8 cellular contexts compared by ENCODE assay signal in genomic region chr1:47725732-47726495, GRCh38.
DNase-seq lines count a peak whose midpoint lies in the region; ATAC-seq and TF ChIP-seq lines count a peak whose summit lies in the region.

No MANE protein-coding gene starts in this region.

- peak; percentile 77 for DNase-seq in ELR (ENCODE audit: low read depth)
- peak; percentile 79 for DNase-seq in H4 (ENCODE audit: low spot score)
- peak; percentile 77 to 83 for DNase-seq in Kasumi-1 (lab: John Stamatoyannopoulos, UW)
- no peak for DNase-seq in RWPE2 (ENCODE audit: low spot score)
- peak; percentile 83 for DNase-seq in Right ventricle myocardium superior
- DNase-seq in posterior vena cava (ENCODE audit: low spot score), result peak; percentile 92
- DNase-seq in ureter (ENCODE audit: low spot score), result peak; percentile 82

- H3K9me3 ChIP-seq in RWPE2 (ENCODE audit: severe bottlenecking), result no peaks in the 10 kb centered on the region

- ATAC-seq in RWPE2 (ENCODE audit: low read depth) (peak; percentile 87), Right ventricle myocardium superior (ENCODE audit: poor library complexity) (peak; percentile 95)

- intact Hi-C loops in Right ventricle myocardium superior (cut with DNase I), result no loop called here
- intact Hi-C loops in posterior vena cava (cut with DNase I), result no loop called here

- H3K36me3 Mint-ChIP-seq in activated naive CD4-positive, alpha-beta T cell treated with anti-CD3 and anti-CD28 coated beads, Interleukin-2, amount 50 U/mL, for 24 hours, result no peaks in the 10 kb centered on the region

- H3K4me3 Mint-ChIP-seq in activated naive CD4-positive, alpha-beta T cell treated with anti-CD3 and anti-CD28 coated beads, Interleukin-2, amount 50 U/mL, for 24 hours, result peak overlapping the region; percentile 75

- no peaks in the 10 kb centered on the region for H3K9me3 Mint-ChIP-seq in activated naive CD4-positive, alpha-beta T cell treated with anti-CD3 and anti-CD28 coated beads, Interleukin-2, amount 50 U/mL, for 24 hours

- H3K36me3 ChIP-seq in RWPE2 (ENCODE audit: low read depth), result no peaks in the 10 kb centered on the region

- H3K4me3 ChIP-seq in RWPE2 (ENCODE audit: severe bottlenecking), result no peak overlapping the region

- no peak overlapping the region for H3K27ac ChIP-seq in RWPE2 (ENCODE audit: poor library complexity, severe bottlenecking)

- peak; percentile 91 for TF ChIP-seq CTCF in RWPE2 (IDR thresholded peaks at IDR 0.05; ENCODE audit: poor library complexity, severe bottlenecking)

- peaks cover 29% of the 10 kb centered on the region for H3K27me3 ChIP-seq in RWPE2 (ENCODE audit: insufficient read depth, poor library complexity, severe bottlenecking)

- H3K27ac Mint-ChIP-seq in activated naive CD4-positive, alpha-beta T cell treated with anti-CD3 and anti-CD28 coated beads, Interleukin-2, amount 50 U/mL, for 24 hours, result no peak overlapping the region

- peaks cover 27% of the 10 kb centered on the region for H3K27me3 Mint-ChIP-seq in activated naive CD4-positive, alpha-beta T cell treated with anti-CD3 and anti-CD28 coated beads, Interleukin-2, amount 50 U/mL, for 24 hours

- no peaks in the 10 kb centered on the region for H3K4me1 ChIP-seq in RWPE2 (ENCODE audit: insufficient read depth, poor library complexity, severe bottlenecking)

- H3K4me1 Mint-ChIP-seq in activated naive CD4-positive, alpha-beta T cell treated with anti-CD3 and anti-CD28 coated beads, Interleukin-2, amount 50 U/mL, for 24 hours, result peaks cover 11% of the 10 kb centered on the region
